In genomic region chr12:95083938-95084337, GRCh38 we compare ENCODE assay signal across 11 cellular contexts. TPM values are rescaled to one million over a fixed set of nuclear protein-coding genes. Genes with fewer than 3 reads are reported as not detected.
DNase-seq lines count a peak whose midpoint lies in the region; ATAC-seq, FAIRE-seq and TF ChIP-seq lines count a peak whose summit lies in the region.
"Had no signal": no experiment of that assay in that cellular context is flagged by ENCODE, and none has a peak within 500 bp of the region (broad histone marks: within the 10 kb centered on the region; RNA-seq: fewer than 3 reads in every experiment).

No MANE protein-coding gene starts in this region.

- H3K4ac ChIP-seq in mesenchymal stem cell (ENCODE audit: low read depth in 1 of 2, low read length in 2 of 2): no peak overlapping the region

- ATAC-seq in upper lobe of right lung (peak; percentile 49), GM21786 (IDR thresholded peaks at IDR 0.05; ENCODE audit: unreplicated experiment) (no peak)
- no peak for ATAC-seq in activated CD4-positive, CD25-positive, alpha-beta regulatory T cell treated with anti-CD3 and anti-CD28 coated beads, Interleukin-2, amount 50 U/mL, for 24 hours
- ATAC-seq: natural killer cell had no signal

- H3K27ac ChIP-seq in mesenchymal stem cell (ENCODE audit: low read length, poor library complexity, severe bottlenecking) (peak overlapping the region; percentile 73), upper lobe of right lung (peak overlapping the region; percentile 43)
- H3K27ac ChIP-seq: 22Rv1 had no signal

- H2AFZ ChIP-seq in mesenchymal stem cell (ENCODE audit: low read depth, low read length): no peak overlapping the region

- no peak overlapping the region for H2AK5ac ChIP-seq in mesenchymal stem cell (ENCODE audit: low read length, severe bottlenecking)

- no peak overlapping the region for H4K91ac ChIP-seq in mesenchymal stem cell (ENCODE audit: low read length)

- peaks cover 1% of the 10 kb centered on the region for H3K4me1 ChIP-seq in mesenchymal stem cell (ENCODE audit: control insufficient read depth, insufficient read depth, low read depth, low read length)
- H3K4me1 ChIP-seq in upper lobe of right lung: peaks cover 7% of the 10 kb centered on the region

- FAIRE-seq in endometrium (lab: Jason Lieb, UNC): peak; percentile 78

- no peak overlapping the region for H2BK15ac ChIP-seq in mesenchymal stem cell (ENCODE audit: low read depth, poor library complexity, severe bottlenecking)

- H3K9me3 ChIP-seq in mesenchymal stem cell (ENCODE audit: control insufficient read depth, low read length): no peaks in the 10 kb centered on the region
- no peaks in the 10 kb centered on the region for H3K9me3 ChIP-seq in upper lobe of right lung

- no peaks in the 10 kb centered on the region for H3K27me3 ChIP-seq in mesenchymal stem cell (ENCODE audit: control insufficient read depth in 1 of 2, insufficient read depth in 1 of 2, low read length in 2 of 2)
- H3K27me3 ChIP-seq in upper lobe of right lung: no peaks in the 10 kb centered on the region

- H3K79me1 ChIP-seq in mesenchymal stem cell (replicated peaks; ENCODE audit: low read length, poor library complexity, severe bottlenecking): peaks cover 4% of the 10 kb centered on the region

- peak; percentile 30 for DNase-seq in DMS 273 (lab: John Stamatoyannopoulos, UW; ENCODE audit: unreplicated experiment)
- DNase-seq in DMS 273 treated with DMSO at 0.1 percent for 48 hours (lab: John Stamatoyannopoulos, UW): no peak
- DNase-seq in mesenchymal stem cell: peak; percentile 92
- DNase-seq in upper lobe of right lung: no peak
- DNase-seq in HuH-7.5 (ENCODE audit: low spot score): no peak
- DNase-seq: natural killer cell; stimulated activated naive CD4-positive, alpha-beta T cell had no signal

- H3K4me3 ChIP-seq in mesenchymal stem cell (ENCODE audit: insufficient read depth in 1 of 2, low read depth in 1 of 2, low read length in 2 of 2): peak overlapping the region in 1 of 2 experiments; percentile 2
- no peak overlapping the region for H3K4me3 ChIP-seq in upper lobe of right lung

- H4K8ac ChIP-seq in mesenchymal stem cell (ENCODE audit: low read length): no peak overlapping the region

- no peak for TF ChIP-seq CTCF in upper lobe of right lung (IDR thresholded peaks at IDR 0.05)

- H2BK5ac ChIP-seq in mesenchymal stem cell (ENCODE audit: low read depth, low read length, poor library complexity, severe bottlenecking): no peak overlapping the region

- H3K18ac ChIP-seq in mesenchymal stem cell (ENCODE audit: low read depth in 1 of 2, low read length in 2 of 2): no peak overlapping the region

- H3K14ac ChIP-seq in mesenchymal stem cell (ENCODE audit: low read length in 2 of 2): no peak overlapping the region

- peak overlapping the region; percentile 67 for H3K9ac ChIP-seq in mesenchymal stem cell (ENCODE audit: low read length)

- H3K36me3 ChIP-seq in mesenchymal stem cell (ENCODE audit: control insufficient read depth in 1 of 2, insufficient read depth in 2 of 2, low read depth in 1 of 2, low read length in 2 of 2): peaks cover 0 to 11% of the 10 kb centered on the region in 2 experiments
- peaks cover 26% of the 10 kb centered on the region for H3K36me3 ChIP-seq in upper lobe of right lung

- H2BK120ac ChIP-seq in mesenchymal stem cell (ENCODE audit: low read depth, low read length): no peak overlapping the region

- WGBS in mesenchymal stem cell: 6% methylated on average over 4 of the region's 4 CpGs

- no peak overlapping the region for H2BK12ac ChIP-seq in mesenchymal stem cell (ENCODE audit: low read length in 2 of 2)

- intact Hi-C loops in upper lobe of right lung (cut with DNase I): no loop called here

- H3K4me2 ChIP-seq in mesenchymal stem cell (ENCODE audit: low read length, poor library complexity, severe bottlenecking): no peak overlapping the region

- H3K23ac ChIP-seq in mesenchymal stem cell (ENCODE audit: low read length in 2 of 2): no peak overlapping the region

RNA-seq across cellular contexts. Expression of gene NR2C1, which starts 10.5 kb away (rescaled TPM):
- 33.2 TPM for polyA plus RNA-seq in mesenchymal stem cell (2013, experiment 1 of 2)
- polyA plus RNA-seq in mesenchymal stem cell (2013, experiment 2 of 2): 34.3 TPM
- total RNA-seq in upper lobe of right lung: 37.0 TPM

Comparison
In these comparisons a context has a peak if more than half of its experiments do, and no peak if none do; other contexts are left out.
1. DNase-seq: peak in DMS 273 (single experiment) and mesenchymal stem cell (single experiment); none in DMS 273 treated with DMSO at 0.1 percent for 48 hours (single experiment), upper lobe of right lung (single experiment) and HuH-7.5 (single experiment).